ENCODE assay signal across 11 cellular contexts in the genomic region with DNA sequence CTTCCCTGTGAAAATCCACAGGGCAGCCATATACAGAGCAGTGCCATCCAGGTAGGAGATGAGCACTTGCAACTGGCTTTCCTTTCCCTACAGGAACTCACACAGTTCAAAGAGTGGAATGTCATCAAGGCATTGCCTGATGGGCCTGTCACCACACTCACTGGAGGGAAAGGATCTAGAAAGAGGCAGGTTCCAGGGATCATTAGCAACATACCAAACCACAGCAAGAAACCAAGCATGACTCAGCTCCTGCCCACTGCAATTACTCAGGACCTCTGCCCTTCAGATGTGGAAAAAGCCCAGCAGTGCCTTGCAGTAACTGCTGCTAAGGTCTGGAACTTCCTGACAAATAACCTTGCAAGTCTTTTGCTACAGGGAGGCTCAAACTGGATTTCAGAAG.
A peak's percentile ranks its signal among the peaks of the same experiment; 100 is the strongest.
DNase-seq lines count a peak whose midpoint lies in the region; ATAC-seq and TF ChIP-seq lines count a peak whose summit lies in the region.
"Had no signal": no experiment of that assay in that cellular context is flagged by ENCODE, and none has a peak within 500 bp of the region (broad histone marks: within the 10 kb centered on the region; RNA-seq: fewer than 3 reads in every experiment).

No MANE protein-coding gene starts in this region.

- no peak overlapping the region for H2AFZ ChIP-seq in fibroblast of lung (ENCODE audit: low read length)

- H4K20me1 ChIP-seq in fibroblast of lung (ENCODE audit: control insufficient read depth, extremely low read depth, insufficient read depth, low read length), result no peaks in the 10 kb centered on the region

- H3K4me1 Mint-ChIP-seq in stimulated activated naive CD8-positive, alpha-beta T cell treated with anti-CD3 and anti-CD28 coated beads, Interleukin-15, amount 100 ng/mL, for 72 hours, result peaks cover 12% of the 10 kb centered on the region

- H3K27ac Mint-ChIP-seq in stimulated activated naive CD8-positive, alpha-beta T cell treated with anti-CD3 and anti-CD28 coated beads, Interleukin-15, amount 100 ng/mL, for 72 hours, result no peak overlapping the region

- H3K9me3 Mint-ChIP-seq in stimulated activated naive CD8-positive, alpha-beta T cell treated with anti-CD3 and anti-CD28 coated beads, Interleukin-15, amount 100 ng/mL, for 72 hours, result no peaks in the 10 kb centered on the region

- no peak for TF ChIP-seq CTCF in fibroblast of lung (conservative IDR thresholded peaks at IDR 0.05 in 1 of 2, IDR thresholded peaks at IDR 0.05 in 1 of 2; ENCODE audit: low read depth in 1 of 2, low read length in 2 of 2)

- H3K36me3 ChIP-seq in fibroblast of lung (ENCODE audit: control insufficient read depth, insufficient read depth, low read length), result no peaks in the 10 kb centered on the region
- H3K36me3 ChIP-seq: colonic mucosa had no signal

- peaks cover 9% of the 10 kb centered on the region for H3K4me1 ChIP-seq in fibroblast of lung (ENCODE audit: control insufficient read depth, extremely low read depth, insufficient read depth, low read length)
- H3K4me1 ChIP-seq: colonic mucosa had no signal

- peak; percentile 11 for ATAC-seq in stimulated activated naive CD8-positive, alpha-beta T cell treated with anti-CD3 and anti-CD28 coated beads, Interleukin-15, Interleukin-2, amounts not matched to agents 100 U/mL and 50 U/mL, for 24 hours
- ATAC-seq in stimulated activated naive CD8-positive, alpha-beta T cell treated with anti-CD3 and anti-CD28 coated beads, Interleukin-15, amount 100 ng/mL, for 72 hours, result no peak
- ATAC-seq in HG03280 (IDR thresholded peaks at IDR 0.05; ENCODE audit: unreplicated experiment), result no peak
- ATAC-seq in HG03139 (IDR thresholded peaks at IDR 0.05; ENCODE audit: unreplicated experiment), result no peak
- ATAC-seq: lower lobe of right lung had no signal

- peak; percentile 25 for DNase-seq in stimulated activated naive CD8-positive, alpha-beta T cell treated with anti-CD3 and anti-CD28 coated beads, Interleukin-15, Interleukin-2, amounts not matched to agents 100 U/mL and 50 U/mL, for 24 hours
- no peak for DNase-seq in stimulated activated naive CD8-positive, alpha-beta T cell treated with anti-CD3 and anti-CD28 coated beads, Interleukin-15, amount 100 ng/mL, for 72 hours
- DNase-seq in RPMI7951 (ENCODE audit: low read depth), result peak; percentile 96
- peak; percentile 84 to 92 for DNase-seq in fibroblast of lung (ENCODE audit: low read depth in 2 of 2)
- DNase-seq in ureter (ENCODE audit: low spot score), result no peak
- DNase-seq in NCI-H2107 (lab: John Stamatoyannopoulos, UW), result no peak
- DNase-seq: activated CD4-positive, alpha-beta T cell treated with anti-CD3 and anti-CD28 coated beads for 4 hours; colonic mucosa; lower lobe of right lung had no signal

- H3K4me3 ChIP-seq in fibroblast of lung (replicated peaks in 1 of 4; ENCODE audit: control extremely low read depth in 1 of 4, insufficient read depth in 1 of 4, low read depth in 3 of 4, low read length in 4 of 4), result no peak overlapping the region
- H3K4me3 ChIP-seq: colonic mucosa, lower lobe of right lung had no signal

- H3K9me3 ChIP-seq in fibroblast of lung (ENCODE audit: control insufficient read depth, insufficient read depth, low read depth, low read length), result no peaks in the 10 kb centered on the region
- H3K9me3 ChIP-seq: colonic mucosa, lower lobe of right lung had no signal

- H3K27ac ChIP-seq in fibroblast of lung (ENCODE audit: insufficient read depth, low read length), result peak overlapping the region; percentile 32
- H3K27ac ChIP-seq: colonic mucosa, lower lobe of right lung had no signal

- H3K4me3 Mint-ChIP-seq in stimulated activated naive CD8-positive, alpha-beta T cell treated with anti-CD3 and anti-CD28 coated beads, Interleukin-15, amount 100 ng/mL, for 72 hours, result no peak overlapping the region

- no peaks in the 10 kb centered on the region for H3K27me3 ChIP-seq in fibroblast of lung (ENCODE audit: control insufficient read depth, insufficient read depth, low read length)
- H3K27me3 ChIP-seq: colonic mucosa had no signal

- H3K9ac ChIP-seq in fibroblast of lung (ENCODE audit: insufficient read depth, low read length), result no peak overlapping the region

- peak overlapping the region; percentile 44 for H3K4me2 ChIP-seq in fibroblast of lung (ENCODE audit: extremely low read depth, insufficient read depth, low read length)

- peaks cover 9% of the 10 kb centered on the region for H3K79me2 ChIP-seq in fibroblast of lung (ENCODE audit: control insufficient read depth, insufficient read depth, low read length)

- H3K27me3 Mint-ChIP-seq in stimulated activated naive CD8-positive, alpha-beta T cell treated with anti-CD3 and anti-CD28 coated beads, Interleukin-15, amount 100 ng/mL, for 72 hours, result no peaks in the 10 kb centered on the region

Comparison
In these comparisons a context has a peak if more than half of its experiments do, and no peak if none do; other contexts are left out.
1. DNase-seq: peak in stimulated activated naive CD8-positive, alpha-beta T cell treated with anti-CD3 and anti-CD28 coated beads, Interleukin-15, Interleukin-2, amounts not matched to agents 100 U/mL and 50 U/mL, for 24 hours (single experiment), RPMI7951 (single experiment) and fibroblast of lung (2 of 2); none in stimulated activated naive CD8-positive, alpha-beta T cell treated with anti-CD3 and anti-CD28 coated beads, Interleukin-15, amount 100 ng/mL, for 72 hours (0 of 2), ureter (single experiment) and NCI-H2107 (single experiment).